ENCODE assay signal across 15 cellular contexts in genomic region chr10:125094111-125094705, GRCh38.
DNase-seq lines count a peak whose midpoint lies in the region; ATAC-seq and TF ChIP-seq lines count a peak whose summit lies in the region.
"Had no signal": no experiment of that assay in that cellular context is flagged by ENCODE, and none has a peak within 500 bp of the region (broad histone marks: within the 10 kb centered on the region; RNA-seq: fewer than 3 reads in every experiment).

No MANE protein-coding gene starts in this region.

- H3K36me3 ChIP-seq in thoracic aorta (no peaks in the 10 kb centered on the region), PC-3 (ENCODE audit: low read depth, low read length) (no peaks in the 10 kb centered on the region)

- 0 out of 2 replicates have a peak, but pooled peaks cover 4% of the 10 kb centered on the region for H4K20me1 ChIP-seq in PC-3 (ENCODE audit: low read length)

- H3K27ac ChIP-seq in thoracic aorta (peak overlapping the region; percentile 70 to 73), PC-3 (ENCODE audit: low read length) (no peak overlapping the region), RWPE1 (no peak overlapping the region; the same call in 1 of the 2 replicates)

- BruUV-seq in PC-3 (replicated peaks; lab: Mats Ljungman, UMichigan) = no TSS peak

- no peak overlapping the region for H2AFZ ChIP-seq in PC-3 (ENCODE audit: low read length)

- H3K9ac ChIP-seq in PC-3 (ENCODE audit: low read length) = no peak overlapping the region

- H3K4me1 Mint-ChIP-seq in WTC11 (peaks cover 80% of the 10 kb centered on the region), nephron (peaks cover 53% of the 10 kb centered on the region)
- H3K4me1 Mint-ChIP-seq: activated CD4-positive, alpha-beta T cell treated with anti-CD3 and anti-CD28 coated beads, Interleukin-2, amount 10 ng/mL, durations not matched to agents 7 days and 5 days; B cell had no signal

- no peaks in the 10 kb centered on the region for H3K9me3 ChIP-seq in thoracic aorta
- H3K9me3 ChIP-seq in PC-3 (ENCODE audit: low read length) = no peaks in the 10 kb centered on the region
- H3K9me3 ChIP-seq: MG63 had no signal

- H3K9me2 ChIP-seq in PC-3 (replicated peaks; ENCODE audit: low read length) = no peaks in the 10 kb centered on the region

- CTCF ChIA-PET in WTC11 (lab: Charles Lee) = interaction anchor here (0.6 kb wide), 1 partner anchor 43 kb away, joined by 3 read pairs; no protein-coding TSS in a partner anchor
- CTCF ChIA-PET in PC-3 (lab: Charles Lee) = no interaction called here
- CTCF ChIA-PET in RWPE1 (lab: Yijun Ruan, JAX) = no interaction called here

- H3K27ac Mint-ChIP-seq in WTC11 (peak overlapping the region; percentile 77), nephron (peak overlapping the region; percentile 66 to 84 (median 76))
- H3K27ac Mint-ChIP-seq: activated CD4-positive, alpha-beta T cell treated with anti-CD3 and anti-CD28 coated beads, Interleukin-2, amount 10 ng/mL, durations not matched to agents 7 days and 5 days; B cell had no signal

- POLR2A ChIA-PET in WTC11 (lab: Charles Lee) (no interaction called here), PC-3 (lab: Charles Lee; ENCODE audit: unreplicated experiment) (no interaction called here), RWPE1 (lab: Yijun Ruan, JAX; ENCODE audit: low non-redundant PET) (no interaction called here)

- no peak for ATAC-seq in WTC11
- no peak for ATAC-seq in thoracic aorta (ENCODE audit: insufficient number of reproducible peaks, low FRiP score, low read depth)
- no peak for ATAC-seq in PC-3

- no peaks in the 10 kb centered on the region for H3K9me3 Mint-ChIP-seq in WTC11
- no peaks in the 10 kb centered on the region for H3K9me3 Mint-ChIP-seq in nephron
- H3K9me3 Mint-ChIP-seq: activated CD4-positive, alpha-beta T cell treated with anti-CD3 and anti-CD28 coated beads, Interleukin-2, amount 10 ng/mL, durations not matched to agents 7 days and 5 days had no signal

- H3K27me3 Mint-ChIP-seq in WTC11 (ENCODE audit: low read depth) = no peaks in the 10 kb centered on the region
- H3K27me3 Mint-ChIP-seq in nephron (ENCODE audit: low read depth) = no peaks in the 10 kb centered on the region

- TF ChIP-seq CTCF in WTC11 (IDR thresholded peaks at IDR 0.05) = no peak
- TF ChIP-seq CTCF in nephron (IDR thresholded peaks at IDR 0.05; ENCODE audit: unreplicated experiment in 3 of 3) = no peak
- TF ChIP-seq CTCF in thoracic aorta (IDR thresholded peaks at IDR 0.05) = no peak
- no peak for TF ChIP-seq CTCF in PC-3 (conservative IDR thresholded peaks at IDR 0.05; ENCODE audit: low read depth, low read length)
- TF ChIP-seq CTCF in RWPE1 (conservative IDR thresholded peaks at IDR 0.05; ENCODE audit: low read depth) = no peak

- H3K27me3 ChIP-seq in thoracic aorta (replicated peaks; ENCODE audit: insufficient read depth) (no peaks in the 10 kb centered on the region), PC-3 (ENCODE audit: low read length) (no peaks in the 10 kb centered on the region)
- H3K27me3 ChIP-seq: MG63 had no signal

- H3K36me3 Mint-ChIP-seq in WTC11 = peaks cover 9% of the 10 kb centered on the region; the same call in 1 of the 2 replicates
- H3K36me3 Mint-ChIP-seq in nephron (ENCODE audit: low read depth) = peaks cover 8% of the 10 kb centered on the region

- no peak overlapping the region for H3K4me2 ChIP-seq in PC-3 (ENCODE audit: low read length)

- H3K79me2 ChIP-seq in PC-3 (ENCODE audit: low read length) = peaks cover 94% of the 10 kb centered on the region

- no peak overlapping the region for H3K4me3 Mint-ChIP-seq in WTC11
- H3K4me3 Mint-ChIP-seq in nephron = peak overlapping the region in 2 of 3 experiments; percentile 65 to 75
- H3K4me3 Mint-ChIP-seq: activated CD4-positive, alpha-beta T cell treated with anti-CD3 and anti-CD28 coated beads, Interleukin-2, amount 10 ng/mL, durations not matched to agents 7 days and 5 days; B cell had no signal

- H3K4me3 ChIP-seq in thoracic aorta (no peak overlapping the region), PC-3 (ENCODE audit: low read length) (no peak overlapping the region)
- H3K4me3 ChIP-seq: MG63 had no signal

- no peaks in the 10 kb centered on the region for H3F3A ChIP-seq in PC-3 (ENCODE audit: low read length, unreplicated experiment)

- DNase-seq in WTC11 (ENCODE audit: low spot score) (no peak), cardiac septum (ENCODE audit: low spot score) (peak; percentile 54), thoracic aorta (ENCODE audit: low spot score) (no peak), dedifferentiated amniotic fluid mesenchymal stem cell (ENCODE audit: extremely low spot score) (no peak), kidney tubule cell (ENCODE audit: low spot score) (no peak), PC-3 (no peak), RWPE1 (ENCODE audit: low spot score) (no peak)
- DNase-seq: activated CD4-positive, alpha-beta T cell treated with anti-CD3 and anti-CD28 coated beads, Interleukin-2, amount 10 ng/mL, durations not matched to agents 7 days and 5 days; DMS53; effector CD8-positive, alpha-beta T cell; kidney glomerular epithelial cell; T-helper 2 cell had no signal

- intact Hi-C loops in cardiac septum (cut with DNase I) (no loop called here), PC-3 (cut with micrococcal nuclease) (no loop called here)

- peaks cover 27 to 66% of the 10 kb centered on the region in 2 donors for H3K4me1 ChIP-seq in thoracic aorta (ENCODE audit: control insufficient read depth in 1 of 2, low read depth in 2 of 2)
- no peaks in the 10 kb centered on the region for H3K4me1 ChIP-seq in PC-3 (ENCODE audit: insufficient read depth, low read length)

TF ChIP-seq in WTC11, 78 proteins besides CTCF, POLR2A, EP300 and RAD21:
- no peak for TF ChIP-seq ZNF263 (CRISPR knock-in tag; IDR thresholded peaks at IDR 0.05; ENCODE audit: low read depth)
- TF ChIP-seq KAT7 (CRISPR knock-in tag; IDR thresholded peaks at IDR 0.05; ENCODE audit: borderline replicate concordance) = no peak
- TF ChIP-seq MLX (CRISPR knock-in tag; IDR thresholded peaks at IDR 0.05) = no peak
- no peak for TF ChIP-seq SP1 (CRISPR knock-in tag; conservative IDR thresholded peaks at IDR 0.05)
- no peak for TF ChIP-seq PRDM15 (CRISPR knock-in tag; IDR thresholded peaks at IDR 0.05)
- no peak for TF ChIP-seq RORB (CRISPR knock-in tag; IDR thresholded peaks at IDR 0.05)
- no peak for TF ChIP-seq ERG (CRISPR knock-in tag; IDR thresholded peaks at IDR 0.05)
- TF ChIP-seq CREM (CRISPR knock-in tag; IDR thresholded peaks at IDR 0.05) = no peak
- TF ChIP-seq TP53 (CRISPR knock-in tag; IDR thresholded peaks at IDR 0.05) = no peak

Comparison
In these comparisons a context has a peak if more than half of its experiments do, and no peak if none do; other contexts are left out.
1. H3K27ac ChIP-seq: peak in thoracic aorta (2 of 2); none in PC-3 (single experiment) and RWPE1 (single experiment).